ENCODE assay signal across 6 cellular contexts in genomic region chr1:8830732-8831131, GRCh38. TPM values are rescaled to one million over a fixed set of nuclear protein-coding genes. Genes with fewer than 3 reads are reported as not detected.
DNase-seq lines count a peak whose midpoint lies in the region; ATAC-seq and TF ChIP-seq lines count a peak whose summit lies in the region.
"Not testable (repeated sequence)": the region's sequence is repeated elsewhere in the genome, so short reads cannot be mapped to it uniquely, and the experiment has no call there.

No MANE protein-coding gene starts in this region.

- DNase-seq in T-helper 17 cell; activated naive CD8-positive, alpha-beta T cell treated with anti-CD3 and anti-CD28 coated beads, Interleukin-2, amount 50 U/mL, for 24 hours; effector memory CD8-positive, alpha-beta T cell: not testable (repeated sequence)
- DNase-seq in left lobe of liver (ENCODE audit: low spot score), result peak; percentile 72
- peak; percentile 64 for DNase-seq in mesenteric fat pad (ENCODE audit: low spot score)
- DNase-seq in upper lobe of right lung, result peak; percentile 27

- H3K27ac Mint-ChIP-seq in T-helper 17 cell; effector memory CD8-positive, alpha-beta T cell: not testable (repeated sequence)
- H3K27ac Mint-ChIP-seq in activated naive CD8-positive, alpha-beta T cell treated with anti-CD3 and anti-CD28 coated beads, Interleukin-2, amount 50 U/mL, for 24 hours, result peak overlapping the region; percentile 19

- H3K4me1 ChIP-seq in upper lobe of right lung, result not testable (repeated sequence)

- not testable (repeated sequence) for H3K9me3 Mint-ChIP-seq in activated naive CD8-positive, alpha-beta T cell treated with anti-CD3 and anti-CD28 coated beads, Interleukin-2, amount 50 U/mL, for 24 hours; effector memory CD8-positive, alpha-beta T cell

- not testable (repeated sequence) for H3K4me3 ChIP-seq in upper lobe of right lung

- not testable (repeated sequence) for H3K36me3 Mint-ChIP-seq in T-helper 17 cell (ENCODE audit: low read depth); activated naive CD8-positive, alpha-beta T cell treated with anti-CD3 and anti-CD28 coated beads, Interleukin-2, amount 50 U/mL, for 24 hours (ENCODE audit: low read depth); effector memory CD8-positive, alpha-beta T cell (ENCODE audit: insufficient read depth)

- not testable (repeated sequence) for H3K36me3 ChIP-seq in upper lobe of right lung

- not testable (repeated sequence) for H3K9me3 ChIP-seq in T-helper 17 cell (ENCODE audit: control insufficient read depth, low read length, poor library complexity, severe bottlenecking); upper lobe of right lung

- peaks cover 13% of the 10 kb centered on the region for H3K4me1 Mint-ChIP-seq in T-helper 17 cell
- not testable (repeated sequence) for H3K4me1 Mint-ChIP-seq in activated naive CD8-positive, alpha-beta T cell treated with anti-CD3 and anti-CD28 coated beads, Interleukin-2, amount 50 U/mL, for 24 hours
- H3K4me1 Mint-ChIP-seq in effector memory CD8-positive, alpha-beta T cell (ENCODE audit: low read depth in 2 of 2), result peaks cover 9 to 10% of the 10 kb centered on the region in 2 donors

- ATAC-seq in T-helper 17 cell; activated naive CD8-positive, alpha-beta T cell treated with anti-CD3 and anti-CD28 coated beads, Interleukin-2, amount 50 U/mL, for 24 hours; effector memory CD8-positive, alpha-beta T cell (replicated peaks); upper lobe of right lung: not testable (repeated sequence)
- ATAC-seq in left lobe of liver, result peak; percentile 48

- H3K27me3 Mint-ChIP-seq in T-helper 17 cell; activated naive CD8-positive, alpha-beta T cell treated with anti-CD3 and anti-CD28 coated beads, Interleukin-2, amount 50 U/mL, for 24 hours; effector memory CD8-positive, alpha-beta T cell: not testable (repeated sequence)

- peak overlapping the region; percentile 55 for H3K4me3 Mint-ChIP-seq in T-helper 17 cell
- H3K4me3 Mint-ChIP-seq in activated naive CD8-positive, alpha-beta T cell treated with anti-CD3 and anti-CD28 coated beads, Interleukin-2, amount 50 U/mL, for 24 hours, result not testable (repeated sequence)
- H3K4me3 Mint-ChIP-seq in effector memory CD8-positive, alpha-beta T cell, result peak overlapping the region; percentile 2 to 77

- not testable (repeated sequence) for TF ChIP-seq CTCF in upper lobe of right lung (IDR thresholded peaks at IDR 0.05)

- not testable (repeated sequence) for H3K27ac ChIP-seq in upper lobe of right lung

- intact Hi-C loops in upper lobe of right lung (cut with DNase I), result not testable (repeated sequence)

- not testable (repeated sequence) for H3K27me3 ChIP-seq in upper lobe of right lung

RNA-seq across cellular contexts. Expression of gene RERE, which starts 13.3 kb away (rescaled TPM):
- total RNA-seq in T-helper 17 cell (100 to 1,000 TPM; 102 to 108 TPM), left lobe of liver (30.9 TPM), mesenteric fat pad (120 TPM), upper lobe of right lung (99.6 TPM)

RNA-seq across cellular contexts. Expression of gene ENO1, which starts 47.8 kb away (rescaled TPM):
- total RNA-seq in T-helper 17 cell (100 to 1,000 TPM; 322 to 380 TPM), left lobe of liver (382 TPM), mesenteric fat pad (863 TPM), upper lobe of right lung (640 TPM)
